24 cellular contexts compared by ENCODE assay signal in genomic region chr5:38051711-38052508, GRCh38.
"Had no signal": no experiment of that assay in that cellular context is flagged by ENCODE, and none has a peak within 500 bp of the region (broad histone marks: within the 10 kb centered on the region; RNA-seq: fewer than 3 reads in every experiment).

No MANE protein-coding gene starts in this region.

- H3K9me3 Mint-ChIP-seq: activated CD4-positive, alpha-beta T cell treated with anti-CD3 and anti-CD28 coated beads, Interleukin-2, amount 10 ng/mL, durations not matched to agents 7 days and 5 days; activated CD8-positive, alpha-beta T cell treated with anti-CD3 and anti-CD28 coated beads for 36 hours; activated naive CD8-positive, alpha-beta T cell treated with anti-CD3 and anti-CD28 coated beads, Interleukin-2, amount 50 U/mL, for 24 hours; activated T-cell treated with anti-CD3 and anti-CD28 coated beads, Interleukin-2, amount 50 U/mL, for 4 hours; activated T-helper 17 cell treated with anti-CD3 and anti-CD28 coated beads, Interleukin-2, amount 50 U/mL, for 72 hours; endodermal cell; WTC11 had no signal

- H3K27ac ChIP-seq: breast epithelium, foreskin keratinocyte, heart right ventricle, right atrium auricular region, spleen, tibial nerve had no signal

- H3K9me3 ChIP-seq: breast epithelium, heart right ventricle, right atrium auricular region, spleen, tibial nerve had no signal

- H3K4me3 Mint-ChIP-seq: activated CD4-positive, alpha-beta T cell treated with anti-CD3 and anti-CD28 coated beads, Interleukin-2, amount 10 ng/mL, durations not matched to agents 7 days and 5 days; activated CD8-positive, alpha-beta T cell treated with anti-CD3 and anti-CD28 coated beads for 36 hours; activated naive CD4-positive, alpha-beta T cell treated with anti-CD3 and anti-CD28 coated beads, Interleukin-2, amount 50 U/mL, for 24 hours; activated naive CD8-positive, alpha-beta T cell treated with anti-CD3 and anti-CD28 coated beads, Interleukin-2, amount 50 U/mL, for 24 hours; activated T-cell treated with anti-CD3 and anti-CD28 coated beads, Interleukin-2, amount 50 U/mL, for 4 hours; activated T-helper 17 cell treated with anti-CD3 and anti-CD28 coated beads, Interleukin-2, amount 50 U/mL, for 72 hours; endodermal cell; naive thymus-derived CD8-positive, alpha-beta T cell; WTC11 had no signal

- DNase-seq: activated CD4-positive, alpha-beta T cell treated with anti-CD3 and anti-CD28 coated beads for 1 hour; activated CD4-positive, alpha-beta T cell treated with anti-CD3 and anti-CD28 coated beads, Interleukin-2, amount 10 ng/mL, durations not matched to agents 7 days and 5 days; activated CD8-positive, alpha-beta T cell treated with anti-CD3 and anti-CD28 coated beads for 36 hours; activated naive CD8-positive, alpha-beta T cell treated with anti-CD3 and anti-CD28 coated beads, Interleukin-2, amount 50 U/mL, for 24 hours; activated T-cell treated with anti-CD3 and anti-CD28 coated beads, Interleukin-2, amount 50 U/mL, for 4 hours; central memory CD4-positive, alpha-beta T cell; endodermal cell; foreskin keratinocyte; heart right ventricle; kidney glomerular epithelial cell; mammary epithelial cell; midbrain; naive thymus-derived CD8-positive, alpha-beta T cell; spleen; stimulated activated CD4-positive, alpha-beta T cell treated with anti-CD3 and anti-CD28 coated beads, Interleukin-2, amount 100 ng/mL, for 48 hours; stimulated activated naive CD4-positive, alpha-beta T cell treated with Interleukin-2 at 50 U/mL for 16 hours; T-helper 2 cell had no signal

- H3K4me1 ChIP-seq: breast epithelium, foreskin keratinocyte, heart right ventricle, right atrium auricular region, spleen, tibial nerve had no signal

- H3K27me3 ChIP-seq: breast epithelium, foreskin keratinocyte, heart right ventricle, right atrium auricular region, spleen, tibial nerve had no signal

- H3K4me3 ChIP-seq: breast epithelium, heart right ventricle, right atrium auricular region, spleen, tibial nerve had no signal

- H3K27me3 Mint-ChIP-seq: activated CD4-positive, alpha-beta T cell treated with anti-CD3 and anti-CD28 coated beads, Interleukin-2, amount 10 ng/mL, durations not matched to agents 7 days and 5 days; activated CD8-positive, alpha-beta T cell treated with anti-CD3 and anti-CD28 coated beads for 36 hours; activated naive CD4-positive, alpha-beta T cell treated with anti-CD3 and anti-CD28 coated beads, Interleukin-2, amount 50 U/mL, for 24 hours; activated naive CD8-positive, alpha-beta T cell treated with anti-CD3 and anti-CD28 coated beads, Interleukin-2, amount 50 U/mL, for 24 hours; activated T-helper 17 cell treated with anti-CD3 and anti-CD28 coated beads, Interleukin-2, amount 50 U/mL, for 72 hours had no signal

- H3K4me1 Mint-ChIP-seq: activated CD4-positive, alpha-beta T cell treated with anti-CD3 and anti-CD28 coated beads, Interleukin-2, amount 10 ng/mL, durations not matched to agents 7 days and 5 days; activated naive CD4-positive, alpha-beta T cell treated with anti-CD3 and anti-CD28 coated beads, Interleukin-2, amount 50 U/mL, for 24 hours; activated naive CD8-positive, alpha-beta T cell treated with anti-CD3 and anti-CD28 coated beads, Interleukin-2, amount 50 U/mL, for 24 hours; activated T-helper 17 cell treated with anti-CD3 and anti-CD28 coated beads, Interleukin-2, amount 50 U/mL, for 72 hours; endodermal cell; naive thymus-derived CD8-positive, alpha-beta T cell had no signal

- H3K36me3 Mint-ChIP-seq: activated naive CD4-positive, alpha-beta T cell treated with anti-CD3 and anti-CD28 coated beads, Interleukin-2, amount 50 U/mL, for 24 hours; naive thymus-derived CD8-positive, alpha-beta T cell; WTC11 had no signal

- ATAC-seq: activated CD8-positive, alpha-beta T cell treated with anti-CD3 and anti-CD28 coated beads for 36 hours; activated naive CD8-positive, alpha-beta T cell treated with anti-CD3 and anti-CD28 coated beads, Interleukin-2, amount 50 U/mL, for 24 hours; activated T-cell treated with anti-CD3 and anti-CD28 coated beads, Interleukin-2, amount 50 U/mL, for 4 hours; activated T-helper 17 cell treated with anti-CD3 and anti-CD28 coated beads, Interleukin-2, amount 50 U/mL, for 72 hours; esophagus mucosa; foreskin keratinocyte; heart right ventricle; naive thymus-derived CD8-positive, alpha-beta T cell; WTC11 had no signal

- H3K36me3 ChIP-seq: breast epithelium, heart right ventricle, right atrium auricular region, spleen, tibial nerve had no signal

- H3K27ac Mint-ChIP-seq: activated CD4-positive, alpha-beta T cell treated with anti-CD3 and anti-CD28 coated beads, Interleukin-2, amount 10 ng/mL, durations not matched to agents 7 days and 5 days; activated CD8-positive, alpha-beta T cell treated with anti-CD3 and anti-CD28 coated beads for 36 hours; activated naive CD4-positive, alpha-beta T cell treated with anti-CD3 and anti-CD28 coated beads, Interleukin-2, amount 50 U/mL, for 24 hours; activated naive CD8-positive, alpha-beta T cell treated with anti-CD3 and anti-CD28 coated beads, Interleukin-2, amount 50 U/mL, for 24 hours; activated T-helper 17 cell treated with anti-CD3 and anti-CD28 coated beads, Interleukin-2, amount 50 U/mL, for 72 hours; endodermal cell; naive thymus-derived CD8-positive, alpha-beta T cell; WTC11 had no signal
